In genomic region chr1:55640708-55641473, GRCh38 we compare ENCODE assay signal across 8 cellular contexts.
A peak's percentile ranks its signal among the peaks of the same experiment; 100 is the strongest.
DNase-seq lines count a peak whose midpoint lies in the region; ATAC-seq and TF ChIP-seq lines count a peak whose summit lies in the region.

No MANE protein-coding gene starts in this region.

- H3K4me3 ChIP-seq in Karpas-422 (ENCODE audit: low read length), result peak overlapping the region; percentile 46
- peak overlapping the region; percentile 53 for H3K4me3 ChIP-seq in skeletal muscle satellite cell (ENCODE audit: low read length)

- H3K4me1 ChIP-seq in Karpas-422 (ENCODE audit: low read length) (peaks cover 14% of the 10 kb centered on the region), skeletal muscle satellite cell (ENCODE audit: control insufficient read depth, insufficient read depth, low read length) (peaks cover 31% of the 10 kb centered on the region)

- no peaks in the 10 kb centered on the region for H3K79me2 ChIP-seq in Karpas-422 (ENCODE audit: low read length)

- H3K36me3 ChIP-seq in Karpas-422 (ENCODE audit: insufficient read depth, low read length) (no peaks in the 10 kb centered on the region), skeletal muscle satellite cell (ENCODE audit: insufficient read depth, low read length) (no peaks in the 10 kb centered on the region)

- intact Hi-C loops in left ventricle myocardium superior (cut with micrococcal nuclease), result no loop called here

- peak overlapping the region; percentile 61 for H3K4me2 ChIP-seq in Karpas-422 (ENCODE audit: low read depth, low read length, poor library complexity, severe bottlenecking)
- H3K4me2 ChIP-seq in skeletal muscle satellite cell (ENCODE audit: low read length), result peak overlapping the region; percentile 72

- ATAC-seq in GM18858 (IDR thresholded peaks at IDR 0.05; ENCODE audit: unreplicated experiment) (peak; percentile 55), left ventricle myocardium superior (peak; percentile 91), HG03139 (IDR thresholded peaks at IDR 0.05; ENCODE audit: unreplicated experiment) (no peak)

- H3K27me3 ChIP-seq in Karpas-422 (ENCODE audit: low read length) (no peaks in the 10 kb centered on the region), skeletal muscle satellite cell (ENCODE audit: control insufficient read depth, insufficient read depth, low read length) (no peaks in the 10 kb centered on the region)

- H3K9me2 ChIP-seq in Karpas-422 (replicated peaks; ENCODE audit: insufficient read depth, low read length), result no peaks in the 10 kb centered on the region

- no peaks in the 10 kb centered on the region for H4K20me1 ChIP-seq in Karpas-422 (ENCODE audit: insufficient read depth, low read depth, low read length)

- H3K27ac ChIP-seq in Karpas-422 (ENCODE audit: low read length), result no peak overlapping the region

- POLR2A ChIA-PET in HEK293T (lab: Yijun Ruan, JAX), result interaction anchor here (0.7 to 1.1 kb wide), 2 partner anchors 19 to 212 kb away, joined by 3 read pairs; no protein-coding TSS in a partner anchor

- no peaks in the 10 kb centered on the region for H3K9me3 ChIP-seq in Karpas-422 (ENCODE audit: low read length)
- H3K9me3 ChIP-seq in skeletal muscle satellite cell (replicated peaks; ENCODE audit: low read length), result peaks cover 6% of the 10 kb centered on the region

- CTCF ChIA-PET in HEK293T (lab: Yijun Ruan, JAX), result interaction anchor here (1.2 to 1.5 kb wide), 2 partner anchors 18 to 57 kb away, joined by 3 to 7 read pairs; no protein-coding TSS in a partner anchor

- H3K9ac ChIP-seq in Karpas-422 (ENCODE audit: low read length), result peak overlapping the region; percentile 47
- peak overlapping the region; percentile 62 for H3K9ac ChIP-seq in skeletal muscle satellite cell (ENCODE audit: low read depth, low read length)

- DNase-seq in Karpas-422 (peak; percentile 71), left ventricle myocardium superior (peak; percentile 78), HEK293T (ENCODE audit: extremely low spot score) (no peak), iPS-NIHi7 (ENCODE audit: extremely low spot score) (no peak)
- peak; percentile 15 for DNase-seq in activated naive CD4-positive, alpha-beta T cell treated with Interleukin-2 at 50 U/mL for 16 hours

- peak overlapping the region; percentile 91 for H2AFZ ChIP-seq in Karpas-422 (ENCODE audit: low read length)

TF ChIP-seq in HEK293T, 16 proteins besides CTCF, POLR2A, EP300 and RAD21:
- no peak for TF ChIP-seq FOXM1 (IDR thresholded peaks at IDR 0.05; ENCODE audit: borderline replicate concordance)
- no peak for TF ChIP-seq LEF1 (IDR thresholded peaks at IDR 0.05; ENCODE audit: borderline replicate concordance)
- no peak for TF ChIP-seq CTBP1 (IDR thresholded peaks at IDR 0.05; ENCODE audit: borderline replicate concordance)
- no peak for TF ChIP-seq SP1 (IDR thresholded peaks at IDR 0.05)
- no peak for TF ChIP-seq ZNF384 (IDR thresholded peaks at IDR 0.05)
- TF ChIP-seq TARDBP (IDR thresholded peaks at IDR 0.05), result no peak
- TF ChIP-seq ELF4 (IDR thresholded peaks at IDR 0.05), result no peak
- no peak for TF ChIP-seq HDGF (IDR thresholded peaks at IDR 0.05; ENCODE audit: borderline replicate concordance)

Comparison
In these comparisons a context has a peak if more than half of its experiments do, and no peak if none do; other contexts are left out.
1. DNase-seq: peak in Karpas-422 (single experiment), activated naive CD4-positive, alpha-beta T cell treated with Interleukin-2 at 50 U/mL for 16 hours (single experiment) and left ventricle myocardium superior (single experiment); none in HEK293T (single experiment) and iPS-NIHi7 (single experiment).